Comparison of ENCODE assay signal across 8 cellular contexts in the genomic region with DNA sequence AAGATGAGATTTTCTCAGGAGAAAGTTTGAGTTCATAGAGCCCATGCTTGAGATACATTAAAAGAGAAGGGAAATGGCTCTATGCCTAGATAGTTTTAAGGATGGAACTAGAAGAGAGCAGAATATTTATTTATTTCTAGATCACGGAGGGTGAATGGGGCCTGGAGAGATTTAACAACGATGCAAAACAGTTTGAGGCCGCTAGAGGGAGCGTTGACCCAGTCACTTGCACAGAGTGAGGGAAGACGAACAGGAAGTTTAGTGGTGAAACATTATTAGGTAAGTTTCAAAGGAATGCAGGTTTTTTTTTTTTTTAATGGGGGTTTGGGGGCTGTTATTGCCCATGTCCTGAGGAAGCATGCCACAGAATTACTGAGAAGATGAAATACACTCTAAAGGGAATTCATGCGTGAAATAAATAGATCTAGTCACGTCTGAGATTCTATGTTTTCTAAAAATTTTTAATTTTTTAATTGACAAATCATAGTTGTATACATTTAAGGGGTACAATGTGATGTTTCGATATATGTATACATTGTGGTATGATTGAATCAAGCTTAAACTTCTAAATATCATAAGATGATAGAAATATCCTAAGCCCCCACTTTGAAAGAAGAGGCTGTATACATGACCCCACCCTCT. TPM values are rescaled to one million over a fixed set of nuclear protein-coding genes. Genes with fewer than 3 reads are reported as not detected.
DNase-seq lines count a peak whose midpoint lies in the region; ATAC-seq and TF ChIP-seq lines count a peak whose summit lies in the region.

No MANE protein-coding gene starts in this region.

- H3K79me2 ChIP-seq in OCI-LY7 (ENCODE audit: insufficient read depth, low read depth, low read length): no peaks in the 10 kb centered on the region
- no peaks in the 10 kb centered on the region for H3K79me2 ChIP-seq in neural cell (replicated peaks; ENCODE audit: insufficient read depth, low read length)

- no peak for TF ChIP-seq EP300 in neural cell (conservative IDR thresholded peaks at IDR 0.05; ENCODE audit: poor library complexity, severe bottlenecking)

- H3K27me3 ChIP-seq in Caco-2 (replicated peaks; ENCODE audit: control insufficient read depth, insufficient read depth, low read length): no peaks in the 10 kb centered on the region; the same call in none of the 2 replicates
- H3K27me3 ChIP-seq in neural cell (ENCODE audit: insufficient read depth, low read depth, low read length): no peaks in the 10 kb centered on the region

- intact Hi-C loops in Caco-2 (cut with micrococcal nuclease; ENCODE audit: unreplicated experiment) (no loop called here), OCI-LY7 (cut with micrococcal nuclease; ENCODE audit: unreplicated experiment) (no loop called here)

- no peaks in the 10 kb centered on the region for H3K36me3 ChIP-seq in Caco-2 (ENCODE audit: control insufficient read depth, insufficient read depth, low read length)
- no peaks in the 10 kb centered on the region for H3K36me3 ChIP-seq in OCI-LY7 (ENCODE audit: insufficient read depth, low read length)
- no peaks in the 10 kb centered on the region for H3K36me3 ChIP-seq in neural cell (ENCODE audit: insufficient read depth, low read length)

- BruUV-seq in Caco-2 (replicated peaks; lab: Mats Ljungman, UMichigan) (no TSS peak), OCI-LY7 (replicated peaks; lab: Mats Ljungman, UMichigan) (no TSS peak)

- H3K9me3 Mint-ChIP-seq in Caco-2 (ENCODE audit: unreplicated experiment): no peaks in the 10 kb centered on the region

- peak; percentile 81 for ATAC-seq in GM19397 (IDR thresholded peaks at IDR 0.05; ENCODE audit: unreplicated experiment)
- ATAC-seq in HG03469 (IDR thresholded peaks at IDR 0.05; ENCODE audit: unreplicated experiment): peak; percentile 79

- H3K27me3 Mint-ChIP-seq in Caco-2 (ENCODE audit: insufficient read depth, unreplicated experiment): peaks cover 23% of the 10 kb centered on the region

- H3K4me3 Mint-ChIP-seq in Caco-2 (ENCODE audit: unreplicated experiment): no peak overlapping the region

- POLR2A ChIA-PET in Caco-2 (lab: Charles Lee) (no interaction called here), OCI-LY7 (lab: Charles Lee) (interaction anchor here (0.5 kb wide), 1 partner anchor 41 kb away, joined by 5 read pairs; no protein-coding TSS in a partner anchor)

- H2AFZ ChIP-seq in OCI-LY7 (ENCODE audit: low read length): no peak overlapping the region
- no peak overlapping the region for H2AFZ ChIP-seq in neural cell (ENCODE audit: low read depth, low read length)

- H3F3A ChIP-seq in neural cell (ENCODE audit: insufficient read depth, low read length, poor library complexity, severe bottlenecking): no peaks in the 10 kb centered on the region

- H3K27ac ChIP-seq in OCI-LY7 (ENCODE audit: low read depth, low read length, poor library complexity, severe bottlenecking) (no peak overlapping the region), neural cell (ENCODE audit: low read length) (no peak overlapping the region)

- peaks cover 4% of the 10 kb centered on the region for H3K36me3 Mint-ChIP-seq in Caco-2 (ENCODE audit: insufficient read depth, unreplicated experiment)

- H3K4me3 ChIP-seq in Caco-2 (ENCODE audit: low read depth, low read length) (no peak overlapping the region), OCI-LY7 (ENCODE audit: low read depth, low read length, poor library complexity, severe bottlenecking) (no peak overlapping the region), neural cell (ENCODE audit: low read length) (no peak overlapping the region)

- H3K4me1 ChIP-seq in Caco-2: no peaks in the 10 kb centered on the region
- H3K4me1 ChIP-seq in OCI-LY7 (ENCODE audit: insufficient read depth, low read length, poor library complexity, severe bottlenecking): no peaks in the 10 kb centered on the region

- peak in 1 of 2 experiments; percentile 67 for DNase-seq in Caco-2
- DNase-seq in OCI-LY7 (ENCODE audit: low spot score): peak; percentile 80
- DNase-seq in activated T-cell treated with anti-CD3 and anti-CD28 coated beads for 1 hour (ENCODE audit: low read depth): peak; percentile 40
- DNase-seq in fibroblast of gingiva (ENCODE audit: low read depth): peak; percentile 52
- peak; percentile 86 for DNase-seq in superior temporal gyrus (ENCODE audit: extremely low spot score)

- H3K4me1 Mint-ChIP-seq in Caco-2 (ENCODE audit: low read depth, unreplicated experiment): peaks cover under 1% of the 10 kb centered on the region

- no peak overlapping the region for H3K4me2 ChIP-seq in OCI-LY7 (ENCODE audit: low read length)
- H3K4me2 ChIP-seq in neural cell (ENCODE audit: low read length): no peak overlapping the region

- TF ChIP-seq RAD21 in neural cell (conservative IDR thresholded peaks at IDR 0.05): peak; percentile 54

- CTCF ChIA-PET in Caco-2 (lab: Charles Lee) (no interaction called here), OCI-LY7 (lab: Charles Lee; ENCODE audit: unreplicated experiment) (no interaction called here)

- no peak overlapping the region for H3K9ac ChIP-seq in neural cell (ENCODE audit: low read length)

- H4K20me1 ChIP-seq in OCI-LY7 (ENCODE audit: insufficient read depth, low read length): no peaks in the 10 kb centered on the region
- H4K20me1 ChIP-seq in neural cell (ENCODE audit: insufficient read depth): no peaks in the 10 kb centered on the region

- H3K9me2 ChIP-seq in OCI-LY7 (ENCODE audit: insufficient read depth, low read length) (no peaks in the 10 kb centered on the region), neural cell (ENCODE audit: insufficient read depth, low read length) (no peaks in the 10 kb centered on the region)

- H3K27ac Mint-ChIP-seq in Caco-2 (ENCODE audit: unreplicated experiment): no peak overlapping the region

- TF ChIP-seq CTCF in Caco-2 (IDR thresholded peaks at IDR 0.05; ENCODE audit: insufficient read depth in 1 of 2, low read depth in 1 of 2, low read length in 1 of 2, severe bottlenecking in 1 of 2, unreplicated experiment in 1 of 2) (peak; percentile 74 to 82), OCI-LY7 (conservative IDR thresholded peaks at IDR 0.05; ENCODE audit: low read length) (peak; percentile 95), neural cell (IDR thresholded peaks at IDR 0.05; ENCODE audit: poor library complexity, severe bottlenecking) (peak; percentile 70)

- no peaks in the 10 kb centered on the region for H3K9me3 ChIP-seq in Caco-2
- no peaks in the 10 kb centered on the region for H3K9me3 ChIP-seq in OCI-LY7 (ENCODE audit: low read length)
- H3K9me3 ChIP-seq in neural cell (ENCODE audit: low read length): no peaks in the 10 kb centered on the region

TF ChIP-seq in neural cell, 6 proteins besides CTCF, POLR2A, EP300 and RAD21:
- TF ChIP-seq SMC3 (conservative IDR thresholded peaks at IDR 0.05; ENCODE audit: poor library complexity): peak; percentile 64
- TF ChIP-seq, protein P1, sequence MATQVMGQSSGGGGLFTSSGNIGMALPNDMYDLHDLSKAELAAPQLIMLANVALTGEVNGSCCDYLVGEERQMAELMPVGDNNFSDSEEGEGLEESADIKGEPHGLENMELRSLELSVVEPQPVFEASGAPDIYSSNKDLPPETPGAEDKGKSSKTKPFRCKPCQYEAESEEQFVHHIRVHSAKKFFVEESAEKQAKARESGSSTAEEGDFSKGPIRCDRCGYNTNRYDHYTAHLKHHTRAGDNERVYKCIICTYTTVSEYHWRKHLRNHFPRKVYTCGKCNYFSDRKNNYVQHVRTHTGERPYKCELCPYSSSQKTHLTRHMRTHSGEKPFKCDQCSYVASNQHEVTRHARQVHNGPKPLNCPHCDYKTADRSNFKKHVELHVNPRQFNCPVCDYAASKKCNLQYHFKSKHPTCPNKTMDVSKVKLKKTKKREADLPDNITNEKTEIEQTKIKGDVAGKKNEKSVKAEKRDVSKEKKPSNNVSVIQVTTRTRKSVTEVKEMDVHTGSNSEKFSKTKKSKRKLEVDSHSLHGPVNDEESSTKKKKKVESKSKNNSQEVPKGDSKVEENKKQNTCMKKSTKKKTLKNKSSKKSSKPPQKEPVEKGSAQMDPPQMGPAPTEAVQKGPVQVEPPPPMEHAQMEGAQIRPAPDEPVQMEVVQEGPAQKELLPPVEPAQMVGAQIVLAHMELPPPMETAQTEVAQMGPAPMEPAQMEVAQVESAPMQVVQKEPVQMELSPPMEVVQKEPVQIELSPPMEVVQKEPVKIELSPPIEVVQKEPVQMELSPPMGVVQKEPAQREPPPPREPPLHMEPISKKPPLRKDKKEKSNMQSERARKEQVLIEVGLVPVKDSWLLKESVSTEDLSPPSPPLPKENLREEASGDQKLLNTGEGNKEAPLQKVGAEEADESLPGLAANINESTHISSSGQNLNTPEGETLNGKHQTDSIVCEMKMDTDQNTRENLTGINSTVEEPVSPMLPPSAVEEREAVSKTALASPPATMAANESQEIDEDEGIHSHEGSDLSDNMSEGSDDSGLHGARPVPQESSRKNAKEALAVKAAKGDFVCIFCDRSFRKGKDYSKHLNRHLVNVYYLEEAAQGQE (IDR thresholded peaks at IDR 0.05; ENCODE audit: borderline replicate concordance): no peak

RNA-seq across cellular contexts. Expression of a gene that starts 14.8 kb away (rescaled TPM):
- total RNA-seq in Caco-2 (2022): 0.43 TPM in 1 of 2 replicates, not detected in the other
- not detected in 2 replicates for total RNA-seq in OCI-LY7 (2014; rRNA removed; shearing (Covaris generic))
- total RNA-seq in OCI-LY7 (2022): not detected in 2 replicates
- polyA plus RNA-seq in neural cell: 28.9 and 29.6 TPM in 2 replicates
- polyA minus RNA-seq in neural cell: 15.6 and 17.9 TPM in 2 replicates

RNA-seq across cellular contexts. Expression of a gene that starts 31.4 kb away (rescaled TPM):
- total RNA-seq in Caco-2 (2022) (not detected in 2 replicates), OCI-LY7 (2022) (not detected in 2 replicates)
- not detected in 2 replicates for total RNA-seq in OCI-LY7 (2014; rRNA removed; shearing (Covaris generic))
- polyA plus RNA-seq in neural cell: not detected in 2 replicates
- not detected in 2 replicates for polyA minus RNA-seq in neural cell

RNA-seq across cellular contexts. Expression of a gene that starts 44.9 kb away (rescaled TPM):
- total RNA-seq in Caco-2 (2022) (not detected in 2 replicates), OCI-LY7 (2022) (not detected in 2 replicates)
- total RNA-seq in OCI-LY7 (2014; rRNA removed; shearing (Covaris generic)): not detected in 2 replicates
- not detected in 2 replicates for polyA plus RNA-seq in neural cell
- not detected in 2 replicates for polyA minus RNA-seq in neural cell

RNA-seq across cellular contexts. Expression of a gene that starts 53.9 kb away (rescaled TPM):
- total RNA-seq in Caco-2 (2022) (not detected in 2 replicates), OCI-LY7 (2022) (14.9 and 17.4 TPM in 2 replicates)
- 7.1 and 9.7 TPM in 2 replicates for total RNA-seq in OCI-LY7 (2014; rRNA removed; shearing (Covaris generic))
- 9.2 and 14.0 TPM in 2 replicates for polyA plus RNA-seq in neural cell
- 6.4 and 8.8 TPM in 2 replicates for polyA minus RNA-seq in neural cell
